In genomic region chr2:58569460-58570185, GRCh38 we compare ENCODE assay signal across 10 cellular contexts.
DNase-seq lines count a peak whose midpoint lies in the region; ATAC-seq lines count a peak whose summit lies in the region.
"Had no signal": no experiment of that assay in that cellular context is flagged by ENCODE, and none has a peak within 500 bp of the region (broad histone marks: within the 10 kb centered on the region; RNA-seq: fewer than 3 reads in every experiment).

No MANE protein-coding gene starts in this region.

- H3K4me3 ChIP-seq in naive thymus-derived CD4-positive, alpha-beta T cell (ENCODE audit: low read length) = no peak overlapping the region
- H3K4me3 ChIP-seq: HAP-1 had no signal

- H3K27me3 ChIP-seq in naive thymus-derived CD4-positive, alpha-beta T cell (ENCODE audit: control insufficient read depth in 2 of 2, insufficient read depth in 2 of 2, low read length in 2 of 2) = no peaks in the 10 kb centered on the region

- intact Hi-C loops in naive thymus-derived CD4-positive, alpha-beta T cell (cut with micrococcal nuclease) = loop anchor here in 1 of 2 donors (2.0 to 10.0 kb wide), 2 partner anchors 1583 to 1985 kb away; partner anchors contain the start of gene BCL11A

- H3K9me3 ChIP-seq in naive thymus-derived CD4-positive, alpha-beta T cell (ENCODE audit: control insufficient read depth in 2 of 3, low read length in 3 of 3) = no peaks in the 10 kb centered on the region
- H3K9me3 ChIP-seq: HAP-1 had no signal

- H3K4me3 Mint-ChIP-seq in activated CD4-positive, alpha-beta memory T cell treated with anti-CD3 and anti-CD28 coated beads, Interleukin-2, amount 10 ng/mL, durations not matched to agents 7 days and 5 days = no peak overlapping the region
- H3K4me3 Mint-ChIP-seq in naive thymus-derived CD4-positive, alpha-beta T cell = no peak overlapping the region

- no peaks in the 10 kb centered on the region for H3K27me3 Mint-ChIP-seq in activated CD4-positive, alpha-beta memory T cell treated with anti-CD3 and anti-CD28 coated beads, Interleukin-2, amount 10 ng/mL, durations not matched to agents 7 days and 5 days
- peaks cover 0 to 11% (median 4%) of the 10 kb centered on the region in 5 donors for H3K27me3 Mint-ChIP-seq in naive thymus-derived CD4-positive, alpha-beta T cell

- ATAC-seq in GM19324 (IDR thresholded peaks at IDR 0.05; ENCODE audit: low FRiP score, unreplicated experiment) (peak; percentile 51), HG03432 (IDR thresholded peaks at IDR 0.05; ENCODE audit: unreplicated experiment) (peak; percentile 51)
- ATAC-seq in naive thymus-derived CD4-positive, alpha-beta T cell = peak; percentile 65

- peaks cover 18% of the 10 kb centered on the region for H3K4me1 Mint-ChIP-seq in activated CD4-positive, alpha-beta memory T cell treated with anti-CD3 and anti-CD28 coated beads, Interleukin-2, amount 10 ng/mL, durations not matched to agents 7 days and 5 days
- H3K4me1 Mint-ChIP-seq in naive thymus-derived CD4-positive, alpha-beta T cell = peaks cover 0 to 25% (median 11%) of the 10 kb centered on the region in 7 donors

- peak overlapping the region; percentile 4 for H3K27ac Mint-ChIP-seq in activated CD4-positive, alpha-beta memory T cell treated with anti-CD3 and anti-CD28 coated beads, Interleukin-2, amount 10 ng/mL, durations not matched to agents 7 days and 5 days
- peak overlapping the region in 2 of 9 donors; percentile 48 to 52 for H3K27ac Mint-ChIP-seq in naive thymus-derived CD4-positive, alpha-beta T cell

- POLR2A ChIA-PET in activated CD4-positive, alpha-beta memory T cell treated with anti-CD3 and anti-CD28 coated beads, Interleukin-2, amount 10 ng/mL, durations not matched to agents 7 days and 5 days (lab: Charles Lee) = no interaction called here
- POLR2A ChIA-PET in naive thymus-derived CD4-positive, alpha-beta T cell (lab: Charles Lee) = no interaction called here

- no peaks in the 10 kb centered on the region for H3K36me3 Mint-ChIP-seq in activated CD4-positive, alpha-beta memory T cell treated with anti-CD3 and anti-CD28 coated beads, Interleukin-2, amount 10 ng/mL, durations not matched to agents 7 days and 5 days (ENCODE audit: low read depth)
- no peaks in the 10 kb centered on the region for H3K36me3 Mint-ChIP-seq in naive thymus-derived CD4-positive, alpha-beta T cell

- DNase-seq in activated CD4-positive, alpha-beta memory T cell treated with anti-CD3 and anti-CD28 coated beads, Interleukin-2, amount 10 ng/mL, durations not matched to agents 7 days and 5 days = peak; percentile 34
- DNase-seq in naive thymus-derived CD4-positive, alpha-beta T cell = peak in 1 of 9 donors; percentile 21
- DNase-seq in NCI-H2081 (lab: John Stamatoyannopoulos, UW) (no peak), NCI-H1417 (lab: John Stamatoyannopoulos, UW) (no peak), HK-2 (ENCODE audit: unreplicated experiment) (no peak)
- DNase-seq: activated effector memory CD4-positive, alpha-beta T cell treated with anti-CD3 and anti-CD28 coated beads, Interleukin-2, amount 50 U/mL, for 16 hours; stimulated activated CD4-positive, alpha-beta T cell treated with anti-CD3 and anti-CD28 coated beads, Interleukin-1b, Interleukin-23, amount 100 ng/mL, for 48 hours had no signal

- H3K9me3 Mint-ChIP-seq in activated CD4-positive, alpha-beta memory T cell treated with anti-CD3 and anti-CD28 coated beads, Interleukin-2, amount 10 ng/mL, durations not matched to agents 7 days and 5 days = no peaks in the 10 kb centered on the region
- H3K9me3 Mint-ChIP-seq in naive thymus-derived CD4-positive, alpha-beta T cell = no peaks in the 10 kb centered on the region

- no peak overlapping the region for H3K27ac ChIP-seq in naive thymus-derived CD4-positive, alpha-beta T cell (ENCODE audit: low read depth, low read length)

- H3K36me3 ChIP-seq in naive thymus-derived CD4-positive, alpha-beta T cell (ENCODE audit: control insufficient read depth in 2 of 3, insufficient read depth in 3 of 3, low read length in 3 of 3) = no peaks in the 10 kb centered on the region
- H3K36me3 ChIP-seq: HAP-1 had no signal

- CTCF ChIA-PET in activated CD4-positive, alpha-beta memory T cell treated with anti-CD3 and anti-CD28 coated beads, Interleukin-2, amount 10 ng/mL, durations not matched to agents 7 days and 5 days (lab: Charles Lee) = no interaction called here
- CTCF ChIA-PET in naive thymus-derived CD4-positive, alpha-beta T cell (lab: Charles Lee) = no interaction called here

- no peaks in the 10 kb centered on the region for H3K4me1 ChIP-seq in naive thymus-derived CD4-positive, alpha-beta T cell (ENCODE audit: control insufficient read depth in 2 of 2, insufficient read depth in 2 of 2, low read length in 2 of 2)
- H3K4me1 ChIP-seq: HAP-1 had no signal
